Comparison of ENCODE assay signal across 7 cellular contexts in genomic region chr2:89827829-89828228, GRCh38.
DNase-seq lines count a peak whose midpoint lies in the region; ATAC-seq, FAIRE-seq and TF ChIP-seq lines count a peak whose summit lies in the region.
"Not testable (repeated sequence)": the region's sequence is repeated elsewhere in the genome, so short reads cannot be mapped to it uniquely, and the experiment has no call there.

No MANE protein-coding gene starts in this region.

- not testable (repeated sequence) for H3K14ac ChIP-seq in H1 (ENCODE audit: insufficient read length)

- ATAC-seq in GM18873 (IDR thresholded peaks at IDR 0.05; ENCODE audit: low FRiP score, unreplicated experiment) (peak; percentile 24), left lobe of liver (peak; percentile 25), psoas muscle (peak in 3 of 4 donors; percentile 25 to 39 (median 36)), upper lobe of right lung (peak; percentile 10)

- H3K36me3 ChIP-seq in HUES6 (ENCODE audit: control insufficient read depth, insufficient read depth, low read length); H1 (ENCODE audit: control insufficient read depth in 2 of 4, insufficient read depth in 4 of 4, low read length in 3 of 4); esophagus muscularis mucosa; psoas muscle (ENCODE audit: insufficient read depth in 1 of 2, low read depth in 1 of 2); upper lobe of right lung: not testable (repeated sequence)

- CTCF ChIA-PET in H1 (lab: Charles Lee; ENCODE audit: partially characterized antibody), result not testable (repeated sequence)

- not testable (repeated sequence) for H2AK5ac ChIP-seq in H1 (ENCODE audit: low read depth, low read length)

- not testable (repeated sequence) for H3K27me3 ChIP-seq in HUES6 (ENCODE audit: control insufficient read depth, insufficient read depth, low read length); H1 (replicated peaks in 1 of 4; ENCODE audit: control insufficient read depth in 3 of 4, extremely low read depth in 1 of 4, insufficient read depth in 3 of 4, low read length in 3 of 4); esophagus muscularis mucosa; psoas muscle (ENCODE audit: insufficient read depth in 3 of 3, low read length in 2 of 3); upper lobe of right lung

- H3K56ac ChIP-seq in H1 (replicated peaks; ENCODE audit: insufficient read length, low read depth, low read length), result peak overlapping the region; percentile 67

- TF ChIP-seq POLR2A in H1 (IDR thresholded peaks at IDR 0.05; ENCODE audit: control extremely low read depth in 1 of 2, low read depth in 2 of 2, low read length in 2 of 2); esophagus muscularis mucosa (IDR thresholded peaks at IDR 0.05; ENCODE audit: low read depth): not testable (repeated sequence)

- H3K79me2 ChIP-seq in H1 (ENCODE audit: control insufficient read depth in 1 of 2, insufficient read depth in 2 of 2, low read length in 2 of 2), result not testable (repeated sequence)

- H3K4ac ChIP-seq in H1 (replicated peaks; ENCODE audit: insufficient read length, low read depth, low read length), result not testable (repeated sequence)

- H3K27ac ChIP-seq in HUES6 (ENCODE audit: low read depth, low read length); H1 (ENCODE audit: low read depth, low read length); esophagus muscularis mucosa (replicated peaks in 1 of 4); psoas muscle; upper lobe of right lung: not testable (repeated sequence)

- H3K79me1 ChIP-seq in H1 (ENCODE audit: low read depth, low read length), result not testable (repeated sequence)

- H3K4me2 ChIP-seq in H1 (ENCODE audit: insufficient read depth in 1 of 2, low read depth in 2 of 2, low read length in 2 of 2), result not testable (repeated sequence)

- H2BK5ac ChIP-seq in H1 (ENCODE audit: low read depth, low read length), result not testable (repeated sequence)

- not testable (repeated sequence) for H3K23ac ChIP-seq in H1 (ENCODE audit: insufficient read length)

- TF ChIP-seq CTCF in H1 (IDR thresholded peaks at IDR 0.05; ENCODE audit: control extremely low read depth in 1 of 3, insufficient read depth in 1 of 3, low read depth in 1 of 3, low read length in 3 of 3); esophagus muscularis mucosa (IDR thresholded peaks at IDR 0.05); psoas muscle (IDR thresholded peaks at IDR 0.05); upper lobe of right lung (IDR thresholded peaks at IDR 0.05): not testable (repeated sequence)

- peaks cover 56% of the 10 kb centered on the region for H3K23me2 ChIP-seq in H1 (ENCODE audit: low read depth, low read length)

- not testable (repeated sequence) for H2BK15ac ChIP-seq in H1 (ENCODE audit: low read length)

- H3K4me3 ChIP-seq in HUES6 (ENCODE audit: low read depth, low read length), result peak overlapping the region; percentile 2; the same call in 1 of the 2 replicates
- H3K4me3 ChIP-seq in H1 (ENCODE audit: extremely low read depth in 1 of 4, insufficient read depth in 2 of 4, low read depth in 3 of 4, low read length in 4 of 4); esophagus muscularis mucosa; psoas muscle; upper lobe of right lung: not testable (repeated sequence)

- H2BK120ac ChIP-seq in H1 (replicated peaks; ENCODE audit: low read depth, low read length), result not testable (repeated sequence)

- not testable (repeated sequence) for H2AFZ ChIP-seq in H1 (ENCODE audit: low read length)

- not testable (repeated sequence) for H3K9me3 ChIP-seq in HUES6 (ENCODE audit: control insufficient read depth, insufficient read depth, low read depth, low read length); upper lobe of right lung
- peaks cover 0 to 72% of the 10 kb centered on the region in 2 experiments; a peak in 3 of 4 replicates for H3K9me3 ChIP-seq in H1 (ENCODE audit: insufficient read depth in 2 of 2, low read depth in 1 of 2, low read length in 1 of 2)
- peaks cover 0 to 36% (median 14%) of the 10 kb centered on the region in 4 donors for H3K9me3 ChIP-seq in esophagus muscularis mucosa
- peaks cover 20% of the 10 kb centered on the region for H3K9me3 ChIP-seq in psoas muscle

- H3K18ac ChIP-seq in H1 (ENCODE audit: extremely low read depth, low read length), result not testable (repeated sequence)

- TF ChIP-seq EP300 in H1 (IDR thresholded peaks at IDR 0.05; ENCODE audit: borderline replicate concordance in 1 of 2, low read depth in 2 of 2, low read length in 2 of 2); esophagus muscularis mucosa (IDR thresholded peaks at IDR 0.05): not testable (repeated sequence)

- H2BK20ac ChIP-seq in H1 (ENCODE audit: low read length), result not testable (repeated sequence)

- TF ChIP-seq RAD21 in H1 (IDR thresholded peaks at IDR 0.05 in 1 of 2, conservative IDR thresholded peaks at IDR 0.05 in 1 of 2; ENCODE audit: low read depth in 2 of 2, low read length in 2 of 2), result not testable (repeated sequence)

- POLR2A ChIA-PET in H1 (lab: Charles Lee; ENCODE audit: partially characterized antibody), result not testable (repeated sequence)

- not testable (repeated sequence) for DNase-seq in H1 (ENCODE audit: low read depth in 1 of 2, low spot score in 2 of 2); left lobe of liver (ENCODE audit: low spot score); psoas muscle; upper lobe of right lung
- peak; percentile 21 for DNase-seq in esophagus muscularis mucosa (ENCODE audit: extremely low spot score)

- not testable (repeated sequence) for H3K9ac ChIP-seq in HUES6 (ENCODE audit: low read length); H1 (replicated peaks in 1 of 4; ENCODE audit: extremely low read depth in 1 of 4, low read depth in 3 of 4, low read length in 3 of 4)

- H2BK12ac ChIP-seq in H1 (ENCODE audit: low read depth, low read length), result not testable (repeated sequence)

- not testable (repeated sequence) for FAIRE-seq in H1 (lab: Jason Lieb, UNC)

- intact Hi-C loops in esophagus muscularis mucosa (cut with DNase I); psoas muscle (cut with DNase I); upper lobe of right lung (cut with DNase I): not testable (repeated sequence)

- not testable (repeated sequence) for H4K91ac ChIP-seq in H1 (replicated peaks; ENCODE audit: insufficient read length, low read length)

- not testable (repeated sequence) for H4K8ac ChIP-seq in H1 (ENCODE audit: extremely low read depth, insufficient read depth, low read length)

- 81% methylated on average over 2 of the region's 2 CpGs; no CpG with 5 or more reads in 1 of the 2 experiments for WGBS in H1 (ENCODE audit: extremely low coverage in 1 of 2, insufficient coverage in 1 of 2, insufficient read length in 1 of 2, insufficient replicate concordance in 2 of 2, low coverage in 1 of 2, low lambda C conversion rate in 2 of 2, missing lambda C conversion rate in 1 of 2), 2 experiments
- WGBS in esophagus muscularis mucosa, result 58% methylated on average over 2 of the region's 2 CpGs
- 52 to 56% (median 56%) methylated on average over 2 of the region's 2 CpGs for WGBS in psoas muscle, 3 donors

- H3K4me1 ChIP-seq in HUES6 (ENCODE audit: control insufficient read depth, insufficient read depth, low read length); H1 (replicated peaks in 1 of 4; ENCODE audit: control insufficient read depth in 3 of 4, insufficient read depth in 4 of 4, low read length in 3 of 4); esophagus muscularis mucosa; psoas muscle; upper lobe of right lung: not testable (repeated sequence)

- H4K20me1 ChIP-seq in H1 (replicated peaks in 1 of 2; ENCODE audit: control insufficient read depth in 1 of 2, insufficient read depth in 2 of 2, low read length in 2 of 2), result not testable (repeated sequence)

- H4K5ac ChIP-seq in H1 (ENCODE audit: insufficient read length, low read depth, low read length), result not testable (repeated sequence)
